1 cellular context compared by ENCODE assay signal in genomic region chr11:75384438-75385080, GRCh38.
TF ChIP-seq lines count a peak whose summit lies in the region.

No MANE protein-coding gene starts in this region.

TF ChIP-seq in HepG2, 621 proteins besides CTCF, POLR2A, EP300 and RAD21 (continued from another document):
- TF ChIP-seq SKIL (CRISPR knock-in tag; IDR thresholded peaks at IDR 0.05; ENCODE audit: borderline replicate concordance), result no peak
- TF ChIP-seq HDAC2 (CRISPR knock-in tag; IDR thresholded peaks at IDR 0.05), result peak; percentile 76
